Comparison of ENCODE assay signal across 8 cellular contexts in the genomic region with DNA sequence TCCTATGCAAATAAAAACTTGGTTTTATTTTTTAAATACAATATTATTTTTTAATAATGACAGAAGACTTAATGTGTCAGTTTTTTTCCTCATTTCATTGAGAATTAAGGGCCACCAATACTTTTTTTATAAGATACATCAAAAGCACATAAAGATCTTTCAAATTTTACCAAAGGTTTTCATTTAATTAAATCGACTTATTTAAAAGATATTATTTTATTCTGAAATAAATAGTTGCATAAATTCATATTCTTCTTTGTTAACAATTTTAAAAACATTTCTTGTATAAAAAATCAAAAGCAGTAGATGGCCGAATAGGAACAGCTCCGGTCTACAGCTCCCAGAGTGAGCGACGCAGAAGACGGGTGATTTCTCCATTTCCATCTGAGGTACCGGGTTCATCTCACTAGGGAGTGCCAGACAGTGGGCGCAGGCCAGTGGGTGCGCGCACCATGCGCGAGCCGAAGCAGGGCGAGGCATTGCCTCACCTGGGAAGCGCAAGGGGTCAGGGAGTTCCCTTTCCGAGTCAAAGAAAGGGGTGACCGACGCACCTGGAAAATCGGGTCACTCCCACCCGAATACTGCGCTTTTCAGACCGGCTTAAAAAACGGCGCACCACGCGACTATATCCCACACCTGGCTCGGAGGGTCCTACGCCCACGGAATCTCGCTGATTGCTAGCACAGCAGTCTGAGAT.
A peak's percentile ranks its signal among the peaks of the same experiment; 100 is the strongest.
DNase-seq lines count a peak whose midpoint lies in the region; ATAC-seq, FAIRE-seq and TF ChIP-seq lines count a peak whose summit lies in the region.
"Not testable (repeated sequence)": the region's sequence is repeated elsewhere in the genome, so short reads cannot be mapped to it uniquely, and the experiment has no call there.

No MANE protein-coding gene starts in this region.

- H4K20me1 ChIP-seq in astrocyte (ENCODE audit: insufficient read depth, low read length), result not testable (repeated sequence)

- not testable (repeated sequence) for H3K4me2 ChIP-seq in astrocyte (ENCODE audit: low read length)

- H3K9me3 Mint-ChIP-seq in activated CD4-positive, alpha-beta T cell treated with anti-CD3 and anti-CD28 coated beads for 36 hours (ENCODE audit: low read depth); astrocyte (ENCODE audit: unreplicated experiment): not testable (repeated sequence)

- H3K9ac ChIP-seq in astrocyte (ENCODE audit: low read length); kidney (ENCODE audit: low read length in 2 of 2): not testable (repeated sequence)

- not testable (repeated sequence) for H3K36me3 ChIP-seq in astrocyte (ENCODE audit: insufficient read depth, low read length); kidney (ENCODE audit: control insufficient read depth in 1 of 2, insufficient read depth in 2 of 2, low read length in 2 of 2); pancreas; thymus (ENCODE audit: control insufficient read depth, insufficient read depth)

- H3K27ac Mint-ChIP-seq in activated CD4-positive, alpha-beta T cell treated with anti-CD3 and anti-CD28 coated beads for 36 hours, result not testable (repeated sequence)
- H3K27ac Mint-ChIP-seq in astrocyte (ENCODE audit: unreplicated experiment), result peak overlapping the region; percentile 66

- TF ChIP-seq CTCF in astrocyte (IDR thresholded peaks at IDR 0.05; ENCODE audit: insufficient read depth, low read depth, low read length); epithelial cell of proximal tubule (conservative IDR thresholded peaks at IDR 0.05; ENCODE audit: low read depth, low read length); kidney (IDR thresholded peaks at IDR 0.05; ENCODE audit: borderline replicate concordance, extremely low read depth, insufficient read depth); pancreas (IDR thresholded peaks at IDR 0.05): not testable (repeated sequence)

- not testable (repeated sequence) for H3K27ac ChIP-seq in astrocyte (ENCODE audit: low read depth, low read length); kidney (ENCODE audit: low read depth in 2 of 2, low read length in 2 of 2); pancreas; thymus (ENCODE audit: low read depth)

- intact Hi-C loops in activated CD4-positive, alpha-beta T cell treated with anti-CD3 and anti-CD28 coated beads for 36 hours (cut with DNase I, micrococcal nuclease); kidney (cut with DNase I); pancreas (cut with DNase I): not testable (repeated sequence)

- WGBS in pancreas, 2 donors, result 11 to 13% methylated on average over 21 to 26 of the region's 30 CpGs
- 9% methylated on average over 26 of the region's 30 CpGs for WGBS in thymus

- not testable (repeated sequence) for H3K4me3 ChIP-seq in astrocyte (ENCODE audit: insufficient read depth, low read depth, low read length); kidney (ENCODE audit: low read length in 2 of 2)
- H3K4me3 ChIP-seq in epithelial cell of proximal tubule (ENCODE audit: low read depth, low read length), result peak overlapping the region; percentile 38
- peak overlapping the region; percentile 9 to 38 (median 20) for H3K4me3 ChIP-seq in pancreas
- H3K4me3 ChIP-seq in thymus (ENCODE audit: low read length), result peak overlapping the region; percentile 18

- not testable (repeated sequence) for H3K27me3 Mint-ChIP-seq in activated CD4-positive, alpha-beta T cell treated with anti-CD3 and anti-CD28 coated beads for 36 hours; astrocyte (ENCODE audit: low read depth, unreplicated experiment)

- POLR2A ChIA-PET in activated CD4-positive, alpha-beta T cell treated with anti-CD3 and anti-CD28 coated beads for 36 hours (lab: Charles Lee), result not testable (repeated sequence)

- not testable (repeated sequence) for H3K79me2 ChIP-seq in astrocyte (ENCODE audit: insufficient read depth, low read length)

- DNase-seq in DMS53 (lab: John Stamatoyannopoulos, UW), result peak; percentile 39
- DNase-seq in NCI-H1105 treated with DMSO at 0.1 percent for 48 hours (lab: John Stamatoyannopoulos, UW), result peak; percentile 3
- DNase-seq in activated CD4-positive, alpha-beta T cell treated with anti-CD3 and anti-CD28 coated beads for 36 hours; astrocyte (ENCODE audit: low read depth); epithelial cell of proximal tubule (ENCODE audit: low read depth); kidney; pancreas: not testable (repeated sequence)

- H3K4me1 Mint-ChIP-seq in activated CD4-positive, alpha-beta T cell treated with anti-CD3 and anti-CD28 coated beads for 36 hours; astrocyte (ENCODE audit: low read depth, unreplicated experiment): not testable (repeated sequence)

- not testable (repeated sequence) for H3K27me3 ChIP-seq in astrocyte (ENCODE audit: insufficient read depth, low read length); pancreas; thymus (ENCODE audit: control insufficient read depth, insufficient read depth)

- not testable (repeated sequence) for FAIRE-seq in astrocyte (lab: Jason Lieb, UNC)
- FAIRE-seq in kidney (lab: Jason Lieb, UNC), result peak; percentile 91
- FAIRE-seq in pancreas (lab: Jason Lieb, UNC), result peak; percentile 93

- ATAC-seq in activated CD4-positive, alpha-beta T cell treated with anti-CD3 and anti-CD28 coated beads for 36 hours; pancreas: not testable (repeated sequence)

- not testable (repeated sequence) for H3K4me1 ChIP-seq in astrocyte (ENCODE audit: insufficient read depth, low read length); kidney (ENCODE audit: control insufficient read depth in 1 of 2, insufficient read depth in 1 of 2, low read depth in 1 of 2, low read length in 2 of 2); pancreas; thymus (ENCODE audit: control insufficient read depth, insufficient read depth, low read length)

- not testable (repeated sequence) for H3K9me3 ChIP-seq in astrocyte (ENCODE audit: insufficient read depth, low read depth, low read length); kidney (ENCODE audit: control insufficient read depth in 1 of 2, low read length in 2 of 2); pancreas; thymus (ENCODE audit: control insufficient read depth)

- H2AFZ ChIP-seq in astrocyte (ENCODE audit: low read depth, low read length), result not testable (repeated sequence)

- H3K4me3 Mint-ChIP-seq in activated CD4-positive, alpha-beta T cell treated with anti-CD3 and anti-CD28 coated beads for 36 hours, result peak overlapping the region; percentile 54
- H3K4me3 Mint-ChIP-seq in astrocyte (ENCODE audit: unreplicated experiment), result peak overlapping the region; percentile 82

- H3K36me3 Mint-ChIP-seq in activated CD4-positive, alpha-beta T cell treated with anti-CD3 and anti-CD28 coated beads for 36 hours (ENCODE audit: low read depth); astrocyte (ENCODE audit: low read depth, unreplicated experiment): not testable (repeated sequence)

- CTCF ChIA-PET in activated CD4-positive, alpha-beta T cell treated with anti-CD3 and anti-CD28 coated beads for 36 hours (lab: Charles Lee), result not testable (repeated sequence)
